ENCODE assay signal across 9 cellular contexts in genomic region chr10:71548494-71548846, GRCh38.
DNase-seq lines count a peak whose midpoint lies in the region; ATAC-seq and TF ChIP-seq lines count a peak whose summit lies in the region.
"Had no signal": no experiment of that assay in that cellular context is flagged by ENCODE, and none has a peak within 500 bp of the region (broad histone marks: within the 10 kb centered on the region; RNA-seq: fewer than 3 reads in every experiment).

No MANE protein-coding gene starts in this region.

- H3K4me3 Mint-ChIP-seq in activated CD8-positive, alpha-beta T cell treated with anti-CD3 and anti-CD28 coated beads, Interleukin-2, amount 10 ng/mL, durations not matched to agents 7 days and 5 days = no peak overlapping the region

- no peaks in the 10 kb centered on the region for H3K4me1 Mint-ChIP-seq in activated CD8-positive, alpha-beta T cell treated with anti-CD3 and anti-CD28 coated beads, Interleukin-2, amount 10 ng/mL, durations not matched to agents 7 days and 5 days (ENCODE audit: low read depth)

- TF ChIP-seq EP300 in stomach (IDR thresholded peaks at IDR 0.05) = no peak

- H3K27ac ChIP-seq in stomach = peak overlapping the region in 1 of 5 donors; percentile 57
- H3K27ac ChIP-seq: SK-N-MC had no signal

- intact Hi-C loops in stomach (cut with DNase I; ENCODE audit: low total_unique reads) = no loop called here

- no peaks in the 10 kb centered on the region for H3K27me3 Mint-ChIP-seq in activated CD8-positive, alpha-beta T cell treated with anti-CD3 and anti-CD28 coated beads, Interleukin-2, amount 10 ng/mL, durations not matched to agents 7 days and 5 days (ENCODE audit: low read depth)

- no peaks in the 10 kb centered on the region for H3K9me3 Mint-ChIP-seq in activated CD8-positive, alpha-beta T cell treated with anti-CD3 and anti-CD28 coated beads, Interleukin-2, amount 10 ng/mL, durations not matched to agents 7 days and 5 days (ENCODE audit: insufficient read depth)

- H3K9me3 ChIP-seq in stomach = no peaks in the 10 kb centered on the region

- H3K27ac Mint-ChIP-seq in activated CD8-positive, alpha-beta T cell treated with anti-CD3 and anti-CD28 coated beads, Interleukin-2, amount 10 ng/mL, durations not matched to agents 7 days and 5 days = no peak overlapping the region

- POLR2A ChIA-PET in activated CD8-positive, alpha-beta T cell treated with anti-CD3 and anti-CD28 coated beads, Interleukin-2, amount 10 ng/mL, durations not matched to agents 7 days and 5 days (lab: Charles Lee) = no interaction called here

- H3K4me3 ChIP-seq in stomach = no peak overlapping the region
- H3K4me3 ChIP-seq: SK-N-MC had no signal

- peaks cover 0 to 3% (median 0%) of the 10 kb centered on the region in 3 donors for H3K27me3 ChIP-seq in stomach

- no peaks in the 10 kb centered on the region for H3K36me3 ChIP-seq in stomach

- no peak for TF ChIP-seq CTCF in stomach (IDR thresholded peaks at IDR 0.05)

- CTCF ChIA-PET in activated CD8-positive, alpha-beta T cell treated with anti-CD3 and anti-CD28 coated beads, Interleukin-2, amount 10 ng/mL, durations not matched to agents 7 days and 5 days (lab: Charles Lee) = interaction anchor here (0.7 to 3.6 kb wide), 9 partner anchors 9 to 289 kb away, joined by 3 to 15 read pairs (median 3); no protein-coding TSS in a partner anchor

- H3K4me1 ChIP-seq in stomach = peaks cover 0 to 16% (median 7%) of the 10 kb centered on the region in 4 donors

- TF ChIP-seq POLR2A in stomach (IDR thresholded peaks at IDR 0.05) = no peak

- peak; percentile 72 for ATAC-seq in activated CD8-positive, alpha-beta T cell treated with anti-CD3 and anti-CD28 coated beads, Interleukin-2, amount 10 ng/mL, durations not matched to agents 7 days and 5 days
- ATAC-seq in HG02973 (IDR thresholded peaks at IDR 0.05; ENCODE audit: unreplicated experiment) = no peak
- no peak for ATAC-seq in HG02970 (IDR thresholded peaks at IDR 0.05; ENCODE audit: low FRiP score, unreplicated experiment)

- H3K36me3 Mint-ChIP-seq in activated CD8-positive, alpha-beta T cell treated with anti-CD3 and anti-CD28 coated beads, Interleukin-2, amount 10 ng/mL, durations not matched to agents 7 days and 5 days (ENCODE audit: low read depth) = no peaks in the 10 kb centered on the region

- DNase-seq in CMK (ENCODE audit: low read depth) = peak; percentile 52
- DNase-seq in HT1080 (ENCODE audit: low read depth) = peak; percentile 6
- DNase-seq in activated CD8-positive, alpha-beta T cell treated with anti-CD3 and anti-CD28 coated beads, Interleukin-2, amount 10 ng/mL, durations not matched to agents 7 days and 5 days = peak; percentile 50
- peak; percentile 64 for DNase-seq in left kidney (ENCODE audit: low read depth, low spot score)
- no peak for DNase-seq in NK-92 (lab: John Stamatoyannopoulos, UW; ENCODE audit: unreplicated experiment)
- DNase-seq in stomach = no peak

Comparison
In these comparisons a context has a peak if more than half of its experiments do, and no peak if none do; other contexts are left out.
1. DNase-seq: peak in CMK (single experiment), HT1080 (single experiment), activated CD8-positive, alpha-beta T cell treated with anti-CD3 and anti-CD28 coated beads, Interleukin-2, amount 10 ng/mL, durations not matched to agents 7 days and 5 days (single experiment) and left kidney (single experiment); none in NK-92 (single experiment) and stomach (single experiment).